Comparison of ENCODE assay signal across 27 cellular contexts in genomic region chr22:29055192-29055830, GRCh38. TPM values are rescaled to one million over a fixed set of nuclear protein-coding genes. Genes with fewer than 3 reads are reported as not detected.
DNase-seq lines count a peak whose midpoint lies in the region; ATAC-seq and TF ChIP-seq lines count a peak whose summit lies in the region.
"Had no signal": no experiment of that assay in that cellular context is flagged by ENCODE, and none has a peak within 500 bp of the region (broad histone marks: within the 10 kb centered on the region; RNA-seq: fewer than 3 reads in every experiment).

No MANE protein-coding gene starts in this region.

- peak; percentile 73 for ATAC-seq in DND-41 (ENCODE audit: insufficient read depth, low read depth)
- no peak for ATAC-seq in activated T-helper 17 cell treated with anti-CD3 and anti-CD28 coated beads, Interleukin-2, amount 50 U/mL, for 72 hours (replicated peaks)
- ATAC-seq in omental fat pad (ENCODE audit: low FRiP score): no peak
- ATAC-seq: activated T-cell treated with anti-CD3 and anti-CD28 coated beads, Interleukin-2, amount 50 U/mL, for 4 hours; effector memory CD8-positive, alpha-beta T cell; HCT116; left cardiac atrium had no signal

- H3K36me3 Mint-ChIP-seq in mesothelial cell of epicardium: peaks cover 15% of the 10 kb centered on the region
- H3K36me3 Mint-ChIP-seq in activated T-helper 17 cell treated with anti-CD3 and anti-CD28 coated beads, Interleukin-2, amount 50 U/mL, for 72 hours (ENCODE audit: low read depth): no peaks in the 10 kb centered on the region
- H3K36me3 Mint-ChIP-seq: CD8-positive, alpha-beta memory T cell had no signal

- H3K9me3 Mint-ChIP-seq in mesothelial cell of epicardium: no peaks in the 10 kb centered on the region
- no peaks in the 10 kb centered on the region for H3K9me3 Mint-ChIP-seq in activated T-helper 17 cell treated with anti-CD3 and anti-CD28 coated beads, Interleukin-2, amount 50 U/mL, for 72 hours
- H3K9me3 Mint-ChIP-seq: activated T-cell treated with anti-CD3 and anti-CD28 coated beads, Interleukin-2, amount 50 U/mL, for 4 hours; central memory CD8-positive, alpha-beta T cell; effector memory CD8-positive, alpha-beta T cell had no signal

- H3K4me2 ChIP-seq in DND-41 (ENCODE audit: insufficient read depth, low read length): peak overlapping the region; percentile 29

- DNase-seq in DND-41 (peak; percentile 51), WERI-Rb-1 (peak; percentile 62), mesothelial cell of epicardium (ENCODE audit: low spot score in 2 of 2, unreplicated experiment in 2 of 2) (no peak), MV-4-11 (lab: John Stamatoyannopoulos, UW) (no peak), omental fat pad (ENCODE audit: low spot score) (no peak), activated gamma-delta T cell treated with Interleukin-2 at 50 U/mL for 16 hours (no peak)
- DNase-seq: activated CD4-positive, CD25-positive, alpha-beta regulatory T cell treated with anti-CD3 and anti-CD28 coated beads, Interleukin-2, amount 50 U/mL, for 72 hours; activated CD8-positive, alpha-beta memory T cell treated with anti-CD3 and anti-CD28 coated beads for 24 hours; activated naive CD4-positive, alpha-beta T cell treated with anti-CD3 and anti-CD28 coated beads, Interleukin-2, amount 50 U/mL, for 16 hours; activated T-cell treated with anti-CD3 and anti-CD28 coated beads, Interleukin-2, amount 50 U/mL, for 4 hours; anterior cingulate cortex; CD8-positive, alpha-beta memory T cell; effector memory CD8-positive, alpha-beta T cell; esophagus squamous epithelium; left cardiac atrium; NCI-H1694; stomach; trophoblast cell had no signal

- 0 out of 2 replicates have a peak, but pooled peaks cover 3% of the 10 kb centered on the region for H3K36me3 ChIP-seq in DND-41 (ENCODE audit: insufficient read depth, low read length)
- H3K36me3 ChIP-seq in HUES6 (ENCODE audit: control insufficient read depth, insufficient read depth, low read length): peaks cover 10% of the 10 kb centered on the region
- peaks cover 4% of the 10 kb centered on the region; the same call in 1 of the 2 replicates for H3K36me3 ChIP-seq in WERI-Rb-1

- H3K27me3 Mint-ChIP-seq in mesothelial cell of epicardium (ENCODE audit: low read depth): no peaks in the 10 kb centered on the region
- H3K27me3 Mint-ChIP-seq in activated T-helper 17 cell treated with anti-CD3 and anti-CD28 coated beads, Interleukin-2, amount 50 U/mL, for 72 hours: peaks cover 3% of the 10 kb centered on the region

- no peaks in the 10 kb centered on the region for H3K27me3 ChIP-seq in DND-41 (ENCODE audit: insufficient read depth, low read length, poor library complexity)
- no peaks in the 10 kb centered on the region for H3K27me3 ChIP-seq in HUES6 (ENCODE audit: control insufficient read depth, insufficient read depth, low read length)
- no peaks in the 10 kb centered on the region for H3K27me3 ChIP-seq in WERI-Rb-1 (ENCODE audit: insufficient read depth, low read depth, severe bottlenecking)
- H3K27me3 ChIP-seq: esophagus squamous epithelium, stomach had no signal

- H3K9me3 ChIP-seq in DND-41 (ENCODE audit: insufficient read depth, low read length, severe bottlenecking) (no peaks in the 10 kb centered on the region), HUES6 (ENCODE audit: control insufficient read depth, insufficient read depth, low read depth, low read length) (no peaks in the 10 kb centered on the region), WERI-Rb-1 (ENCODE audit: severe bottlenecking) (no peaks in the 10 kb centered on the region)
- H3K9me3 ChIP-seq: esophagus squamous epithelium, stomach had no signal

- peak overlapping the region; percentile 23 for H3K27ac Mint-ChIP-seq in mesothelial cell of epicardium
- no peak overlapping the region for H3K27ac Mint-ChIP-seq in activated T-helper 17 cell treated with anti-CD3 and anti-CD28 coated beads, Interleukin-2, amount 50 U/mL, for 72 hours
- H3K27ac Mint-ChIP-seq: CD8-positive, alpha-beta memory T cell; effector memory CD8-positive, alpha-beta T cell had no signal

- H3K79me2 ChIP-seq in DND-41 (ENCODE audit: insufficient read depth, low read length): no peaks in the 10 kb centered on the region

- peaks cover 25% of the 10 kb centered on the region for H3K4me1 ChIP-seq in DND-41 (ENCODE audit: insufficient read depth, low read length)
- H3K4me1 ChIP-seq in HUES6 (ENCODE audit: control insufficient read depth, insufficient read depth, low read length): peaks cover 26% of the 10 kb centered on the region
- H3K4me1 ChIP-seq: stomach had no signal

- TF ChIP-seq CTCF in DND-41 (IDR thresholded peaks at IDR 0.05; ENCODE audit: borderline replicate concordance, extremely low read depth, low read length, poor library complexity, severe bottlenecking) (no peak), WERI-Rb-1 (IDR thresholded peaks at IDR 0.05; ENCODE audit: low read depth, low read length) (no peak), mesothelial cell of epicardium (IDR thresholded peaks at IDR 0.05; ENCODE audit: unreplicated experiment) (no peak), omental fat pad (IDR thresholded peaks at IDR 0.05) (no peak)

- H3K9ac ChIP-seq in DND-41 (ENCODE audit: low read depth, low read length) (0 out of 2 replicates have a peak overlapping the region, but pooled peaks have one; percentile 2), HUES6 (ENCODE audit: low read length) (no peak overlapping the region)

- H4K20me1 ChIP-seq in DND-41 (ENCODE audit: insufficient read depth, low read length): no peaks in the 10 kb centered on the region

- H3K27ac ChIP-seq in DND-41 (ENCODE audit: low read length) (peak overlapping the region; percentile 35; the same call in 1 of the 2 replicates), HUES6 (ENCODE audit: low read depth, low read length) (0 out of 2 replicates have a peak overlapping the region, but pooled peaks have one; percentile 6), WERI-Rb-1 (no peak overlapping the region)
- H3K27ac ChIP-seq: esophagus squamous epithelium, stomach had no signal

- H3K4me3 ChIP-seq in DND-41 (ENCODE audit: low read depth in 1 of 2, low read length in 2 of 2) (no peak overlapping the region), HUES6 (ENCODE audit: low read depth, low read length) (no peak overlapping the region), WERI-Rb-1 (ENCODE audit: low read depth, low read length) (no peak overlapping the region)
- H3K4me3 ChIP-seq: esophagus squamous epithelium, stomach had no signal

- no peak overlapping the region for H3K4me3 Mint-ChIP-seq in mesothelial cell of epicardium
- no peak overlapping the region for H3K4me3 Mint-ChIP-seq in activated T-helper 17 cell treated with anti-CD3 and anti-CD28 coated beads, Interleukin-2, amount 50 U/mL, for 72 hours
- H3K4me3 Mint-ChIP-seq: activated T-cell treated with anti-CD3 and anti-CD28 coated beads, Interleukin-2, amount 50 U/mL, for 4 hours; CD8-positive, alpha-beta memory T cell; central memory CD8-positive, alpha-beta T cell; effector memory CD8-positive, alpha-beta T cell had no signal

- peaks cover 12% of the 10 kb centered on the region for H3K4me1 Mint-ChIP-seq in mesothelial cell of epicardium
- no peaks in the 10 kb centered on the region for H3K4me1 Mint-ChIP-seq in activated T-helper 17 cell treated with anti-CD3 and anti-CD28 coated beads, Interleukin-2, amount 50 U/mL, for 72 hours
- H3K4me1 Mint-ChIP-seq: CD8-positive, alpha-beta memory T cell; central memory CD8-positive, alpha-beta T cell had no signal

- H2AFZ ChIP-seq in DND-41 (ENCODE audit: low read depth, low read length): no peak overlapping the region

RNA-seq across cellular contexts. Expression of gene C22orf31, which starts 6.3 kb away (rescaled TPM):
- total RNA-seq in mesothelial cell of epicardium: 0.44 to 0.45 TPM in 2 of 3 replicates, not detected in the other
- not detected for total RNA-seq in activated T-helper 17 cell treated with anti-CD3 and anti-CD28 coated beads, Interleukin-2, amount 50 U/mL, for 72 hours
- not detected for total RNA-seq in omental fat pad
- total RNA-seq: activated T-cell treated with anti-CD3 and anti-CD28 coated beads, Interleukin-2, amount 50 U/mL, for 4 hours; CD8-positive, alpha-beta memory T cell; Daoy; HT1080; left cardiac atrium; NCI-H460; pulmonary artery endothelial cell; RPMI7951 had no signal

RNA-seq across cellular contexts. Expression of gene KREMEN1, which starts 17.5 kb away (rescaled TPM):
- total RNA-seq in mesothelial cell of epicardium (24.4 to 30.9 TPM (median 28.5 TPM) in 3 replicates), omental fat pad (10 to 100 TPM; 11.1 to 23.8 (median 13.9) TPM)
- total RNA-seq in activated T-helper 17 cell treated with anti-CD3 and anti-CD28 coated beads, Interleukin-2, amount 50 U/mL, for 72 hours: under 1 TPM in 1 of 2 donors, not detected in 1; 0.40 TPM

Comparison
In these comparisons a context has a peak if more than half of its experiments do, and no peak if none do; other contexts are left out.
1. DNase-seq: peak in DND-41 (single experiment) and WERI-Rb-1 (single experiment); none in mesothelial cell of epicardium (0 of 2), MV-4-11 (single experiment), omental fat pad (single experiment) and activated gamma-delta T cell treated with Interleukin-2 at 50 U/mL for 16 hours (single experiment).
2. RNA of gene KREMEN1, which starts 17.5 kb away (total RNA-seq): 24.4 to 30.9 TPM in mesothelial cell of epicardium and 11.1 to 23.8 TPM in omental fat pad; 0.40 TPM in activated T-helper 17 cell treated with anti-CD3 and anti-CD28 coated beads, Interleukin-2, amount 50 U/mL, for 72 hours; every median in the first group is over 4 times any median in the second.